8 cellular contexts compared by ENCODE assay signal in the genomic region with DNA sequence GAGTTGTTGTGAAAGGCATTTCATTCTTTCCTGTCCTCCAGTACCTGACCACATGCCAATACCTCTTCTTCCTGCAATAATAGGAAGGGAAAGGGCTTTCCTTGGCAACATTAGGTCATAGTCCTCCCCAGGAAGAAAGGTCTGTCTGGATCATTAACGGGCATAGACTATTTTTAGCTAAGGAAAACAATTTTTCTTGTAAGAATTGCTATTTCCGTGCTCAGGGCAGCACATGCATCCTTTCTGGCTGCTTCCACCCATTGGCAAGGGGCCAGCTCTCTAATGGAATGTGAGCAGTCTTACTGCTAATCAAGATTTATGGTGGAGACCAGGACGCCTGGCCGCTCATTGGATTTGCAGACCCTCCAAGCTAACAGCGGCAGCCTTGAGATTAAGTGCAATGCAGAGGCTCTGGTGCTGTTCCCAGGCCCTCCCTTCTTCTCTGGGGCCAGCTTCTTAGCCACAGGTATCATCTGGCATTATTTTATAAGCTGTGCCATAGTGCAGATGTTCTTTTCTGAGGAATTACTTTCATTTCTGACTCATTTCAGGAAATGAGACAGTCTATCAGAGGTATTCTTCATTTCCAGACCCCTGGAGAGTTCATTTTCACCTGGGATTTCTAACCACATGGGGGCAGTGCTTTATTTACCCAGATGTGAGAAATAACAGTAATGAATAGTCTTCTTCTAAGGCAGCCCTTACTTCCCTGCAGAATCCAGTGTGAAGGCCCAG. TPM values are rescaled to one million over a fixed set of nuclear protein-coding genes. Genes with fewer than 3 reads are reported as not detected.
DNase-seq lines count a peak whose midpoint lies in the region; ATAC-seq and TF ChIP-seq lines count a peak whose summit lies in the region.

No MANE protein-coding gene starts in this region.

- H3K27me3 ChIP-seq in A673 (replicated peaks; ENCODE audit: insufficient read depth, low read depth, low read length, poor library complexity): no peaks in the 10 kb centered on the region
- no peaks in the 10 kb centered on the region for H3K27me3 ChIP-seq in IMR-90 (ENCODE audit: control insufficient read depth, insufficient read depth, low read length)

- dilution Hi-C loops in IMR-90 (cut with HindIII; ENCODE audit: low sequenced_read_pairs, unreplicated experiment): no loop called here

- peak overlapping the region; percentile 15 for H3K4me2 ChIP-seq in IMR-90 (ENCODE audit: low read depth, low read length)

- POLR2A ChIA-PET in A673 (lab: Charles Lee; ENCODE audit: low non-redundant PET): interaction anchor here (0.6 kb wide), 1 partner anchor 1447 kb away, joined by 4 read pairs; no protein-coding TSS in a partner anchor
- POLR2A ChIA-PET in IMR-90 (lab: Charles Lee; ENCODE audit: unreplicated experiment): no interaction called here

- H3K4me3 ChIP-seq in A673 (ENCODE audit: low read depth, low read length, poor library complexity, severe bottlenecking): peak overlapping the region; percentile 3
- H3K4me3 ChIP-seq in IMR-90 (ENCODE audit: insufficient read depth, low read depth, low read length): no peak overlapping the region

- intact Hi-C loops in A673 (cut with micrococcal nuclease; ENCODE audit: unreplicated experiment): loop anchor here (2.0 to 5.0 kb wide), 2 partner anchors 52 to 118 kb away; a partner anchor contains a TSS
- intact Hi-C loops in IMR-90 (cut with micrococcal nuclease): loop anchor here (2.0 kb wide), 2 partner anchors 52 to 120 kb away; a partner anchor contains a TSS
- intact Hi-C loops in posterior vena cava (cut with DNase I): no loop called here

- peaks cover 19% of the 10 kb centered on the region for H3K9me1 ChIP-seq in IMR-90 (ENCODE audit: insufficient read depth, low read length)

- ATAC-seq in GM18870 (IDR thresholded peaks at IDR 0.05; ENCODE audit: unreplicated experiment) (peak; percentile 62), IMR-90 (ENCODE audit: low read depth) (peak; percentile 47), HG03159 (IDR thresholded peaks at IDR 0.05; ENCODE audit: unreplicated experiment) (no peak)

- H4K5ac ChIP-seq in IMR-90 (ENCODE audit: low read depth, low read length): no peak overlapping the region

- H3K14ac ChIP-seq in IMR-90 (replicated peaks; ENCODE audit: low read depth, low read length): 0 out of 2 replicates have a peak overlapping the region, but pooled peaks have one; percentile 38

- H2BK120ac ChIP-seq in IMR-90 (ENCODE audit: low read depth, low read length): peak overlapping the region; percentile 63

- TF ChIP-seq CTCF in A673 (conservative IDR thresholded peaks at IDR 0.05; ENCODE audit: low read depth, low read length) (peak; percentile 63), IMR-90 (conservative IDR thresholded peaks at IDR 0.05; ENCODE audit: low read depth, low read length) (peak; percentile 61)

- no TSS peak for BruUV-seq in A673 (replicated peaks; lab: Mats Ljungman, UMichigan)
- no TSS peak for BruUV-seq in IMR-90 (replicated peaks; lab: Mats Ljungman, UMichigan)

- peak overlapping the region; percentile 53; the same call in 1 of the 3 replicates for H2BK15ac ChIP-seq in IMR-90 (ENCODE audit: low read depth, low read length)

- peak overlapping the region; percentile 80; the same call in 1 of the 2 replicates for H2AK5ac ChIP-seq in IMR-90 (ENCODE audit: low read depth, low read length)

- H3K4me1 ChIP-seq in A673 (ENCODE audit: insufficient read depth, low read length, poor library complexity, severe bottlenecking) (peaks cover 36% of the 10 kb centered on the region), IMR-90 (ENCODE audit: control insufficient read depth, insufficient read depth, low read length) (peaks cover 9% of the 10 kb centered on the region)

- no peaks in the 10 kb centered on the region for H3K36me3 ChIP-seq in A673 (ENCODE audit: insufficient read depth, low read length, poor library complexity, severe bottlenecking)
- no peaks in the 10 kb centered on the region for H3K36me3 ChIP-seq in IMR-90 (ENCODE audit: control insufficient read depth, insufficient read depth, low read length)

- in situ Hi-C loops in IMR-90 (cut with MboI; ENCODE audit: low sequenced_read_pairs) (no loop called here), SK-MEL-5 (cut with HindIII; ENCODE audit: low pct_unique_long_range_greater_than_20kb, low sequenced_read_pairs) (no loop called here)

- peak overlapping the region; percentile 61; the same call in 1 of the 2 replicates for H3K4ac ChIP-seq in IMR-90 (ENCODE audit: low read depth, low read length)

- H3K23ac ChIP-seq in IMR-90 (ENCODE audit: low read depth, low read length): no peak overlapping the region

- TF ChIP-seq RAD21 in IMR-90 (IDR thresholded peaks at IDR 0.05; ENCODE audit: low read length): peak; percentile 63

- peaks cover 21% of the 10 kb centered on the region; the same call in 1 of the 2 replicates for H4K20me1 ChIP-seq in IMR-90 (ENCODE audit: insufficient read depth, low read length)

- H3K79me1 ChIP-seq in IMR-90 (ENCODE audit: low read depth in 1 of 2, low read length in 2 of 2): peaks cover 25 to 66% of the 10 kb centered on the region in 2 experiments

- no peak overlapping the region for H3K9ac ChIP-seq in IMR-90 (ENCODE audit: low read depth, low read length)

- TF ChIP-seq POLR2A in IMR-90 (IDR thresholded peaks at IDR 0.05; ENCODE audit: low read depth, low read length): no peak

- H3K27ac ChIP-seq in A673 (ENCODE audit: low read depth, low read length, poor library complexity, severe bottlenecking): no peak overlapping the region
- no peak overlapping the region for H3K27ac ChIP-seq in IMR-90 (ENCODE audit: insufficient read depth, low read length)

- H2BK20ac ChIP-seq in IMR-90 (ENCODE audit: low read depth, low read length): peak overlapping the region; percentile 72

- peak overlapping the region in 1 of 2 experiments; percentile 26; a peak in 1 of 4 replicates for H4K8ac ChIP-seq in IMR-90 (ENCODE audit: low read depth in 2 of 2, low read length in 2 of 2)

- H3K56ac ChIP-seq in IMR-90 (ENCODE audit: extremely low read depth, insufficient read depth, low read length): no peak overlapping the region

- peak overlapping the region; percentile 29 for H2AK9ac ChIP-seq in IMR-90 (replicated peaks; ENCODE audit: low read depth, low read length, poor library complexity)

- WGBS in IMR-90 (ENCODE audit: extremely low coverage in 2 of 2, insufficient read length in 1 of 2), 2 experiments: no CpG with 5 or more reads among the region's 5 CpGs

- no peak overlapping the region; the same call in 1 of the 2 replicates for H3K18ac ChIP-seq in IMR-90 (ENCODE audit: low read depth, low read length)

- no peak overlapping the region; the same call in 1 of the 2 replicates for H4K91ac ChIP-seq in IMR-90 (ENCODE audit: insufficient read depth, low read depth, low read length)

- H2AFZ ChIP-seq in IMR-90 (replicated peaks; ENCODE audit: low read length, poor library complexity): peak overlapping the region; percentile 29

- DNase-seq in A673 (ENCODE audit: low spot score) (peak; percentile 95), IMR-90 (peak; percentile 82), SK-MEL-5 (ENCODE audit: low read depth, low spot score) (peak; percentile 59), fibroblast of the conjunctiva (ENCODE audit: low read depth) (peak; percentile 67), posterior vena cava (ENCODE audit: low spot score) (peak; percentile 91)
- no peak for DNase-seq in activated CD4-positive, alpha-beta T cell treated with anti-CD3 and anti-CD28 coated beads, Interleukin-2, amount 50 U/mL, for 1 hour

- H2BK5ac ChIP-seq in IMR-90 (ENCODE audit: low read depth, low read length, poor library complexity, severe bottlenecking): peak overlapping the region; percentile 74

- no peaks in the 10 kb centered on the region for H3K9me3 ChIP-seq in A673 (ENCODE audit: low read depth, low read length, poor library complexity, severe bottlenecking)
- no peaks in the 10 kb centered on the region for H3K9me3 ChIP-seq in IMR-90 (ENCODE audit: control insufficient read depth, insufficient read depth, low read length)

- CTCF ChIA-PET in A673 (lab: Charles Lee): interaction anchor here (0.6 to 1.7 kb wide), 2 partner anchors 98 to 120 kb away, joined by 4 to 5 read pairs; no protein-coding TSS in a partner anchor
- CTCF ChIA-PET in IMR-90 (lab: Yijun Ruan, JAX): interaction anchor here (0.6 to 2.1 kb wide), 10 partner anchors 9 to 119 kb away, joined by 3 to 7 read pairs (median 3); no protein-coding TSS in a partner anchor

TF ChIP-seq in IMR-90, 13 proteins besides CTCF, POLR2A, EP300 and RAD21:
- TF ChIP-seq BHLHE40 (IDR thresholded peaks at IDR 0.05; ENCODE audit: low read depth, low read length): peak; percentile 53; the same call in 1 of the 2 replicates
- TF ChIP-seq SMC3 (IDR thresholded peaks at IDR 0.05; ENCODE audit: low read depth, low read length): peak; percentile 57
- TF ChIP-seq, protein P1, sequence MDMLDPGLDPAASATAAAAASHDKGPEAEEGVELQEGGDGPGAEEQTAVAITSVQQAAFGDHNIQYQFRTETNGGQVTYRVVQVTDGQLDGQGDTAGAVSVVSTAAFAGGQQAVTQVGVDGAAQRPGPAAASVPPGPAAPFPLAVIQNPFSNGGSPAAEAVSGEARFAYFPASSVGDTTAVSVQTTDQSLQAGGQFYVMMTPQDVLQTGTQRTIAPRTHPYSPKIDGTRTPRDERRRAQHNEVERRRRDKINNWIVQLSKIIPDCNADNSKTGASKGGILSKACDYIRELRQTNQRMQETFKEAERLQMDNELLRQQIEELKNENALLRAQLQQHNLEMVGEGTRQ (IDR thresholded peaks at IDR 0.05; ENCODE audit: low read depth, low read length): no peak
- TF ChIP-seq MXI1 (IDR thresholded peaks at IDR 0.05; ENCODE audit: borderline replicate concordance, low read depth, low read length): no peak
- TF ChIP-seq CHD1 (IDR thresholded peaks at IDR 0.05; ENCODE audit: low read depth, low read length): no peak

RNA-seq across cellular contexts. Expression of a gene that starts 52.9 kb away (rescaled TPM):
- total RNA-seq in A673 (2021): 59.3 TPM in 2 replicates
- total RNA-seq in IMR-90 (2012; rRNA removed): 41.0 and 46.7 TPM in 2 replicates
- polyA plus RNA-seq in IMR-90 (2012; rRNA removed): 18.1 and 21.6 TPM in 2 replicates
- 6.1 and 6.7 TPM in 2 replicates for polyA plus RNA-seq in IMR-90 (2012; cell fraction: cytosol; rRNA removed)
- polyA plus RNA-seq in IMR-90 (2012; cell fraction: nucleus; rRNA removed; ENCODE audit: low replicate concordance): 2.8 and 17.3 TPM in 2 replicates
- total RNA-seq in SK-MEL-5 (2014; rRNA removed; shearing (Covaris generic)): 30.2 and 33.4 TPM in 2 replicates
- polyA plus RNA-seq in SK-MEL-5 (2015; cell fraction: cytosol; rRNA removed): 24.5 and 33.7 TPM in 2 replicates
- 11.4 and 11.7 TPM in 2 replicates for polyA plus RNA-seq in SK-MEL-5 (2015; cell fraction: nucleus; rRNA removed)
- 10 to 100 TPM; 74.8 to 76.6 TPM for total RNA-seq in posterior vena cava

Comparison
In these comparisons a context has a peak if more than half of its experiments do, and no peak if none do; other contexts are left out.
1. intact Hi-C loops: an anchor here in A673 (2.0 to 5.0 kb wide) and IMR-90 (2.0 kb wide); none called in posterior vena cava.